In genomic region chr7:1368682-1369571, GRCh38 we compare ENCODE assay signal across 8 cellular contexts.
DNase-seq lines count a peak whose midpoint lies in the region; ATAC-seq, FAIRE-seq and TF ChIP-seq lines count a peak whose summit lies in the region.

No MANE protein-coding gene starts in this region.

- no peak overlapping the region for H3K14ac ChIP-seq in H1 (ENCODE audit: insufficient read length)

- H3K4ac ChIP-seq in H1 (replicated peaks; ENCODE audit: insufficient read length, low read depth, low read length), result no peak overlapping the region

- no peak overlapping the region for H3K23ac ChIP-seq in H1 (ENCODE audit: insufficient read length)

- DNase-seq in AG08395 (ENCODE audit: low spot score) (peak; percentile 20), GM12892 (ENCODE audit: insufficient read length) (peak; percentile 58), OCI-M2 (lab: John Stamatoyannopoulos, UW; ENCODE audit: unreplicated experiment) (peak; percentile 33), H1 (ENCODE audit: low read depth in 1 of 2, low spot score in 2 of 2) (peak; percentile 81 to 99)
- DNase-seq in stimulated activated CD4-positive, alpha-beta T cell treated with anti-CD3 and anti-CD28 coated beads, TNF-alpha, amount 100 ng/mL, for 4 hours (ENCODE audit: low read depth in 3 of 3), result peak in 2 of 3 experiments; percentile 7 to 16

- H4K5ac ChIP-seq in H1 (ENCODE audit: insufficient read length, low read depth, low read length), result no peak overlapping the region

- TF ChIP-seq CTCF in H1 (IDR thresholded peaks at IDR 0.05; ENCODE audit: control extremely low read depth in 1 of 3, insufficient read depth in 1 of 3, low read depth in 1 of 3, low read length in 3 of 3), result peak in 2 of 3 experiments; percentile 66 to 68; a peak in 3 of 4 replicates

- H3K27ac ChIP-seq in H1 (ENCODE audit: low read depth, low read length), result no peak overlapping the region

- H3K4me3 ChIP-seq in H1 (ENCODE audit: extremely low read depth in 1 of 4, insufficient read depth in 2 of 4, low read depth in 3 of 4, low read length in 4 of 4), result peak overlapping the region in 3 of 4 experiments; percentile 26 to 54 (median 27); a peak in 6 of 8 replicates

- POLR2A ChIA-PET in H1 (lab: Charles Lee; ENCODE audit: partially characterized antibody), result interaction anchor here (1.0 to 1.4 kb wide), 2 partner anchors 13 to 130 kb away, joined by 3 read pairs; no protein-coding TSS in a partner anchor

- no peak overlapping the region for H2BK15ac ChIP-seq in H1 (ENCODE audit: low read length)

- FAIRE-seq in GM12892 (lab: Jason Lieb, UNC), result no peak
- no peak for FAIRE-seq in H1 (lab: Jason Lieb, UNC)

- 11% methylated on average over 33 of the region's 74 CpGs; no CpG with 5 or more reads in 1 of the 2 experiments for WGBS in H1 (ENCODE audit: extremely low coverage in 1 of 2, insufficient coverage in 1 of 2, insufficient read length in 1 of 2, insufficient replicate concordance in 2 of 2, low coverage in 1 of 2, low lambda C conversion rate in 2 of 2, missing lambda C conversion rate in 1 of 2), 2 experiments

- H3K18ac ChIP-seq in H1 (ENCODE audit: extremely low read depth, low read length), result no peak overlapping the region; the same call in 1 of the 2 replicates

- H4K20me1 ChIP-seq in H1 (replicated peaks in 1 of 2; ENCODE audit: control insufficient read depth in 1 of 2, insufficient read depth in 2 of 2, low read length in 2 of 2), result no peaks in the 10 kb centered on the region

- H2AK5ac ChIP-seq in H1 (ENCODE audit: low read depth, low read length), result no peak overlapping the region

- ATAC-seq in HG02840 (IDR thresholded peaks at IDR 0.05; ENCODE audit: low FRiP score, unreplicated experiment), result no peak
- ATAC-seq in GM21576 (IDR thresholded peaks at IDR 0.05; ENCODE audit: unreplicated experiment), result no peak
- no peak for ATAC-seq in HG02642 (IDR thresholded peaks at IDR 0.05; ENCODE audit: poor library complexity, unreplicated experiment)

- H3K23me2 ChIP-seq in H1 (ENCODE audit: low read depth, low read length), result peaks cover 2% of the 10 kb centered on the region; the same call in 1 of the 2 replicates

- no peaks in the 10 kb centered on the region for H3K79me1 ChIP-seq in H1 (ENCODE audit: low read depth, low read length)

- H4K91ac ChIP-seq in H1 (replicated peaks; ENCODE audit: insufficient read length, low read length), result no peak overlapping the region

- H3K9ac ChIP-seq in H1 (replicated peaks in 1 of 4; ENCODE audit: extremely low read depth in 1 of 4, low read depth in 3 of 4, low read length in 3 of 4), result no peak overlapping the region; a peak in 1 of 7 replicates

- no peak for TF ChIP-seq POLR2A in GM12892 (IDR thresholded peaks at IDR 0.05; ENCODE audit: low read depth, low read length)
- no peak for TF ChIP-seq POLR2A in H1 (IDR thresholded peaks at IDR 0.05; ENCODE audit: control extremely low read depth in 1 of 2, low read depth in 2 of 2, low read length in 2 of 2)

- no peaks in the 10 kb centered on the region for H3K36me3 ChIP-seq in H1 (ENCODE audit: control insufficient read depth in 2 of 4, insufficient read depth in 4 of 4, low read length in 3 of 4)

- H3K4me2 ChIP-seq in H1 (ENCODE audit: insufficient read depth in 1 of 2, low read depth in 2 of 2, low read length in 2 of 2), result peak overlapping the region; percentile 41 to 84

- no peak overlapping the region for H2BK20ac ChIP-seq in H1 (ENCODE audit: low read length)

- H3K56ac ChIP-seq in H1 (replicated peaks; ENCODE audit: insufficient read length, low read depth, low read length), result no peak overlapping the region

- CTCF ChIA-PET in H1 (lab: Charles Lee; ENCODE audit: partially characterized antibody), result interaction anchor here (0.5 to 1.7 kb wide), 23 partner anchors 13 to 1415 kb away, joined by 3 to 11 read pairs (median 3); no protein-coding TSS in a partner anchor

- peaks cover 0 to 25% (median 17%) of the 10 kb centered on the region in 4 experiments; a peak in 5 of 7 replicates for H3K27me3 ChIP-seq in H1 (replicated peaks in 1 of 4; ENCODE audit: control insufficient read depth in 3 of 4, extremely low read depth in 1 of 4, insufficient read depth in 3 of 4, low read length in 3 of 4)

- TF ChIP-seq EP300 in H1 (IDR thresholded peaks at IDR 0.05; ENCODE audit: borderline replicate concordance in 1 of 2, low read depth in 2 of 2, low read length in 2 of 2), result no peak

- no peak overlapping the region for H4K8ac ChIP-seq in H1 (ENCODE audit: extremely low read depth, insufficient read depth, low read length)

- no peak overlapping the region for H2BK5ac ChIP-seq in H1 (ENCODE audit: low read depth, low read length)

- peaks cover 0 to 13% (median 7%) of the 10 kb centered on the region in 4 experiments; a peak in 5 of 7 replicates for H3K4me1 ChIP-seq in H1 (replicated peaks in 1 of 4; ENCODE audit: control insufficient read depth in 3 of 4, insufficient read depth in 4 of 4, low read length in 3 of 4)

- H2AFZ ChIP-seq in H1 (ENCODE audit: low read length), result no peak overlapping the region

- no peak overlapping the region for H2BK12ac ChIP-seq in H1 (ENCODE audit: low read depth, low read length)

- no peaks in the 10 kb centered on the region for H3K9me3 ChIP-seq in H1 (ENCODE audit: insufficient read depth in 2 of 2, low read depth in 1 of 2, low read length in 1 of 2)

- TF ChIP-seq RAD21 in H1 (IDR thresholded peaks at IDR 0.05 in 1 of 2, conservative IDR thresholded peaks at IDR 0.05 in 1 of 2; ENCODE audit: low read depth in 2 of 2, low read length in 2 of 2), result peak; percentile 65 to 71

- no peak overlapping the region for H2BK120ac ChIP-seq in H1 (replicated peaks; ENCODE audit: low read depth, low read length)

- no peaks in the 10 kb centered on the region for H3K79me2 ChIP-seq in H1 (ENCODE audit: control insufficient read depth in 1 of 2, insufficient read depth in 2 of 2, low read length in 2 of 2)

TF ChIP-seq in H1, 55 proteins besides CTCF, POLR2A, EP300 and RAD21:
- TF ChIP-seq SIN3A (conservative IDR thresholded peaks at IDR 0.05 in 1 of 2, IDR thresholded peaks at IDR 0.05 in 1 of 2; ENCODE audit: low read depth in 1 of 2, low read length in 2 of 2), result peak in 1 of 2 experiments; percentile 67; a peak in 1 of 4 replicates
- peak; percentile 41; the same call in 1 of the 2 replicates for TF ChIP-seq RBBP5 (IDR thresholded peaks at IDR 0.05; ENCODE audit: borderline replicate concordance, low read depth, low read length)
- peak; percentile 40; the same call in 1 of the 2 replicates for TF ChIP-seq YY1 (IDR thresholded peaks at IDR 0.05; ENCODE audit: low read depth, low read length)
- TF ChIP-seq TAF7 (optimal IDR thresholded peaks at IDR 0.05; ENCODE audit: borderline replicate concordance, low read depth, low read length), result no peak
- no peak for TF ChIP-seq ZNF274 (IDR thresholded peaks at IDR 0.05; ENCODE audit: borderline replicate concordance, extremely low read depth, low read length)
- TF ChIP-seq E2F6 (IDR thresholded peaks at IDR 0.05), result peak; percentile 99
- TF ChIP-seq KDM4A (IDR thresholded peaks at IDR 0.05; ENCODE audit: low read depth, low read length, severe bottlenecking), result peak; percentile 51
- TF ChIP-seq SP4 (IDR thresholded peaks at IDR 0.05; ENCODE audit: low read length), result 0 out of 2 replicates have a peak, but pooled peaks have one; percentile 31
- TF ChIP-seq CHD2 (IDR thresholded peaks at IDR 0.05; ENCODE audit: low read length), result no peak
- no peak for TF ChIP-seq EGR1 (IDR thresholded peaks at IDR 0.05; ENCODE audit: borderline replicate concordance, low read depth, low read length)
- 0 out of 2 replicates have a peak, but pooled peaks have one; percentile 36 for TF ChIP-seq PHF8 (conservative IDR thresholded peaks at IDR 0.05; ENCODE audit: low read depth, low read length)
- TF ChIP-seq MAX (IDR thresholded peaks at IDR 0.05), result peak; percentile 91
- TF ChIP-seq KDM1A (IDR thresholded peaks at IDR 0.05; ENCODE audit: borderline replicate concordance, low read length), result peak; percentile 82; the same call in 1 of the 2 replicates
- no peak for TF ChIP-seq CBX8 (IDR thresholded peaks at IDR 0.05; ENCODE audit: borderline replicate concordance, low read depth, low read length)
- peak; percentile 36 for TF ChIP-seq RNF2 (IDR thresholded peaks at IDR 0.05; ENCODE audit: borderline replicate concordance, low read depth, low read length, missing control alignments, poor library complexity, severe bottlenecking)
- TF ChIP-seq HDAC6 (IDR thresholded peaks at IDR 0.05; ENCODE audit: low read depth, low read length), result no peak
- TF ChIP-seq RXRA (IDR thresholded peaks at IDR 0.05; ENCODE audit: insufficient read depth, low read depth, low read length), result no peak
- no peak for TF ChIP-seq SP2 (IDR thresholded peaks at IDR 0.05; ENCODE audit: low read length)

Comparison
In these comparisons a context has a peak if more than half of its experiments do, and no peak if none do; other contexts are left out.
1. DNase-seq: peak in every context shown above with its lines; median percentile 90 in H1; 58 in GM12892; 33 in OCI-M2; 20 in AG08395; 12 in stimulated activated CD4-positive, alpha-beta T cell treated with anti-CD3 and anti-CD28 coated beads, TNF-alpha, amount 100 ng/mL, for 4 hours.